Comparison of ENCODE assay signal across 24 cellular contexts in genomic region chr13:76825415-76825814, GRCh38.
"Had no signal": no experiment of that assay in that cellular context is flagged by ENCODE, and none has a peak within 500 bp of the region (broad histone marks: within the 10 kb centered on the region; RNA-seq: fewer than 3 reads in every experiment).

No MANE protein-coding gene starts in this region.

- H3K27ac ChIP-seq: ascending aorta, cardiac muscle cell, epithelial cell of prostate, left ventricle myocardium inferior, neural progenitor cell, prostate gland, right atrium auricular region, suprapubic skin, transverse colon, uterus had no signal

- H3K9ac ChIP-seq: neural progenitor cell had no signal

- H3K36me3 Mint-ChIP-seq: immature natural killer cell, naive B cell, neural progenitor cell, T-cell had no signal

- H3K9me3 Mint-ChIP-seq: activated CD4-positive, alpha-beta T cell treated with anti-CD3 and anti-CD28 coated beads, Interleukin-2, amount 10 ng/mL, durations not matched to agents 24 days and 14 days; activated CD8-positive, alpha-beta T cell treated with anti-CD3 and anti-CD28 coated beads for 36 hours; activated naive CD4-positive, alpha-beta T cell treated with anti-CD3 and anti-CD28 coated beads for 36 hours; activated T-cell treated with anti-CD3 and anti-CD28 coated beads, Interleukin-2, amount 50 U/mL, for 24 hours; neural progenitor cell; stimulated activated naive CD8-positive, alpha-beta T cell treated with anti-CD3 and anti-CD28 coated beads, Interleukin-15, amount 100 ng/mL, for 72 hours; T-cell had no signal

- H3K9me3 ChIP-seq: ascending aorta, left ventricle myocardium inferior, prostate gland, right atrium auricular region, suprapubic skin, transverse colon, uterus had no signal

- H3K36me3 ChIP-seq: ascending aorta, cardiac muscle cell, left ventricle myocardium inferior, neural progenitor cell, prostate gland, right atrium auricular region, suprapubic skin, transverse colon, uterus had no signal

- H3K27ac Mint-ChIP-seq: activated CD4-positive, alpha-beta T cell treated with anti-CD3 and anti-CD28 coated beads, Interleukin-2, amount 10 ng/mL, durations not matched to agents 24 days and 14 days; activated CD8-positive, alpha-beta T cell treated with anti-CD3 and anti-CD28 coated beads for 36 hours; activated naive CD4-positive, alpha-beta T cell treated with anti-CD3 and anti-CD28 coated beads for 36 hours; activated T-cell treated with anti-CD3 and anti-CD28 coated beads, Interleukin-2, amount 50 U/mL, for 24 hours; endodermal cell; immature natural killer cell; naive B cell; neural progenitor cell; stimulated activated naive CD8-positive, alpha-beta T cell treated with anti-CD3 and anti-CD28 coated beads, Interleukin-15, amount 100 ng/mL, for 72 hours; T-cell had no signal

- H3K4me1 Mint-ChIP-seq: immature natural killer cell, naive B cell had no signal

- H3K27me3 ChIP-seq: ascending aorta, cardiac muscle cell, neural progenitor cell, right atrium auricular region, suprapubic skin, transverse colon, uterus had no signal

- H2AFZ ChIP-seq: neural progenitor cell had no signal

- H3K4me2 ChIP-seq: neural progenitor cell had no signal

- H3K4me3 ChIP-seq: ascending aorta, cardiac muscle cell, left ventricle myocardium inferior, neural progenitor cell, prostate gland, right atrium auricular region, suprapubic skin, transverse colon, uterus had no signal

- ATAC-seq: activated CD8-positive, alpha-beta T cell treated with anti-CD3 and anti-CD28 coated beads for 36 hours; stimulated activated naive CD8-positive, alpha-beta T cell treated with anti-CD3 and anti-CD28 coated beads, Interleukin-15, amount 100 ng/mL, for 72 hours; T-cell had no signal

- H3K4me3 Mint-ChIP-seq: activated CD4-positive, alpha-beta T cell treated with anti-CD3 and anti-CD28 coated beads, Interleukin-2, amount 10 ng/mL, durations not matched to agents 24 days and 14 days; activated CD8-positive, alpha-beta T cell treated with anti-CD3 and anti-CD28 coated beads for 36 hours; activated naive CD4-positive, alpha-beta T cell treated with anti-CD3 and anti-CD28 coated beads for 36 hours; activated T-cell treated with anti-CD3 and anti-CD28 coated beads, Interleukin-2, amount 50 U/mL, for 24 hours; endodermal cell; immature natural killer cell; naive B cell; neural progenitor cell; stimulated activated naive CD8-positive, alpha-beta T cell treated with anti-CD3 and anti-CD28 coated beads, Interleukin-15, amount 100 ng/mL, for 72 hours; T-cell had no signal

- H3K27me3 Mint-ChIP-seq: activated T-cell treated with anti-CD3 and anti-CD28 coated beads, Interleukin-2, amount 50 U/mL, for 24 hours; naive B cell; stimulated activated naive CD8-positive, alpha-beta T cell treated with anti-CD3 and anti-CD28 coated beads, Interleukin-15, amount 100 ng/mL, for 72 hours; T-cell had no signal

- H3K4me1 ChIP-seq: neural progenitor cell, prostate gland had no signal

- DNase-seq: activated CD4-positive, alpha-beta T cell treated with anti-CD3 and anti-CD28 coated beads, Interleukin-2, amount 10 ng/mL, durations not matched to agents 24 days and 14 days; activated CD4-positive, CD25-positive, alpha-beta regulatory T cell; activated CD8-positive, alpha-beta T cell treated with anti-CD3 and anti-CD28 coated beads for 36 hours; activated naive CD4-positive, alpha-beta T cell treated with anti-CD3 and anti-CD28 coated beads for 36 hours; activated T-cell treated with anti-CD3 and anti-CD28 coated beads, Interleukin-2, amount 50 U/mL, for 24 hours; endodermal cell; immature natural killer cell; kidney glomerular epithelial cell; left ventricle myocardium inferior; mammary epithelial cell; naive B cell; small intestine; stimulated activated CD4-positive, alpha-beta T cell treated with anti-CD3 and anti-CD28 coated beads, Interleukin-4, amount 100 ng/mL, for 1 hour; stimulated activated naive CD8-positive, alpha-beta T cell treated with anti-CD3 and anti-CD28 coated beads, Interleukin-15, amount 100 ng/mL, for 72 hours; T-cell; transverse colon; uterus had no signal
